1 cellular context compared by ENCODE assay signal in genomic region chr15:40506964-40507571, GRCh38.
TF ChIP-seq lines count a peak whose summit lies in the region.

No MANE protein-coding gene starts in this region.

TF ChIP-seq in K562, 482 proteins besides CTCF, POLR2A, EP300 and RAD21 (continued from another document and continues in another):
- TF ChIP-seq, protein P1, sequence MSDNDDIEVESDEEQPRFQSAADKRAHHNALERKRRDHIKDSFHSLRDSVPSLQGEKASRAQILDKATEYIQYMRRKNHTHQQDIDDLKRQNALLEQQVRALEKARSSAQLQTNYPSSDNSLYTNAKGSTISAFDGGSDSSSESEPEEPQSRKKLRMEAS (CRISPR knock-in tag; IDR thresholded peaks at IDR 0.05): peak; percentile 62
- TF ChIP-seq CEBPG (CRISPR knock-in tag; IDR thresholded peaks at IDR 0.05): no peak
- no peak for TF ChIP-seq CEBPG (tag; conservative IDR thresholded peaks at IDR 0.05 in 1 of 2, IDR thresholded peaks at IDR 0.05 in 1 of 2)
- TF ChIP-seq NEUROD1 (IDR thresholded peaks at IDR 0.05; ENCODE audit: borderline replicate concordance, low read depth, low read length, partially characterized antibody): peak; percentile 32
- 0 out of 2 replicates have a peak, but pooled peaks have one; percentile 42 for TF ChIP-seq RNF2 (IDR thresholded peaks at IDR 0.05)
- TF ChIP-seq, protein P2, sequence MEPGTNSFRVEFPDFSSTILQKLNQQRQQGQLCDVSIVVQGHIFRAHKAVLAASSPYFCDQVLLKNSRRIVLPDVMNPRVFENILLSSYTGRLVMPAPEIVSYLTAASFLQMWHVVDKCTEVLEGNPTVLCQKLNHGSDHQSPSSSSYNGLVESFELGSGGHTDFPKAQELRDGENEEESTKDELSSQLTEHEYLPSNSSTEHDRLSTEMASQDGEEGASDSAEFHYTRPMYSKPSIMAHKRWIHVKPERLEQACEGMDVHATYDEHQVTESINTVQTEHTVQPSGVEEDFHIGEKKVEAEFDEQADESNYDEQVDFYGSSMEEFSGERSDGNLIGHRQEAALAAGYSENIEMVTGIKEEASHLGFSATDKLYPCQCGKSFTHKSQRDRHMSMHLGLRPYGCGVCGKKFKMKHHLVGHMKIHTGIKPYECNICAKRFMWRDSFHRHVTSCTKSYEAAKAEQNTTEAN (CRISPR knock-in tag; IDR thresholded peaks at IDR 0.05): no peak
- 0 out of 2 replicates have a peak, but pooled peaks have one; percentile 23 for TF ChIP-seq ZNF589 (CRISPR knock-in tag; IDR thresholded peaks at IDR 0.05; ENCODE audit: low read depth)
- TF ChIP-seq RBFOX2 (IDR thresholded peaks at IDR 0.05; ENCODE audit: low read depth, low read length): peak; percentile 83
- TF ChIP-seq TGIF2 (CRISPR knock-in tag; IDR thresholded peaks at IDR 0.05): no peak
- peak in 1 of 2 experiments; percentile 36; a peak in 1 of 4 replicates for TF ChIP-seq MNT (conservative IDR thresholded peaks at IDR 0.05)
- no peak for TF ChIP-seq ZNF584 (CRISPR knock-in tag; IDR thresholded peaks at IDR 0.05; ENCODE audit: low read depth)
- TF ChIP-seq PCBP1 (IDR thresholded peaks at IDR 0.05; ENCODE audit: low read depth, low read length, poor library complexity, severe bottlenecking): no peak
- TF ChIP-seq SMARCE1 (IDR thresholded peaks at IDR 0.05): peak; percentile 54
- TF ChIP-seq TEAD2 (tag; IDR thresholded peaks at IDR 0.05): no peak
- TF ChIP-seq E2F1 (CRISPR knock-in tag; IDR thresholded peaks at IDR 0.05): 0 out of 2 replicates have a peak, but pooled peaks have one; percentile 81
- peak; percentile 65 for TF ChIP-seq SP1 (CRISPR knock-in tag; IDR thresholded peaks at IDR 0.05)
- no peak for TF ChIP-seq NR4A1 (CRISPR knock-in tag; IDR thresholded peaks at IDR 0.05)
- 0 out of 2 replicates have a peak, but pooled peaks have one; percentile 43 for TF ChIP-seq NR4A1 (tag; IDR thresholded peaks at IDR 0.05)
- no peak for TF ChIP-seq ZBTB40 (IDR thresholded peaks at IDR 0.05)
- TF ChIP-seq ZBTB40 (CRISPR knock-in tag; IDR thresholded peaks at IDR 0.05): no peak
- TF ChIP-seq ZNF766 (CRISPR knock-in tag; conservative IDR thresholded peaks at IDR 0.05): 0 out of 2 replicates have a peak, but pooled peaks have one; percentile 33
- TF ChIP-seq AFF1 (IDR thresholded peaks at IDR 0.05; ENCODE audit: low read depth in 1 of 2, partially characterized antibody in 2 of 2): peak in 1 of 2 experiments; percentile 16
- peak; percentile 91 for TF ChIP-seq L3MBTL2 (IDR thresholded peaks at IDR 0.05)
- no peak for TF ChIP-seq POLR2B (IDR thresholded peaks at IDR 0.05; ENCODE audit: low read depth, partially characterized antibody)
- TF ChIP-seq ZKSCAN1 (IDR thresholded peaks at IDR 0.05; ENCODE audit: low read depth, low read length): 0 out of 2 replicates have a peak, but pooled peaks have one; percentile 48
- peak; percentile 65 for TF ChIP-seq JUND (IDR thresholded peaks at IDR 0.05; ENCODE audit: borderline replicate concordance, low read depth, low read length)
- TF ChIP-seq JUND (tag; IDR thresholded peaks at IDR 0.05; ENCODE audit: borderline replicate concordance, low read depth, low read length): peak; percentile 15; the same call in 1 of the 3 replicates
- TF ChIP-seq MTF1 (CRISPR knock-in tag; IDR thresholded peaks at IDR 0.05; ENCODE audit: borderline replicate concordance): no peak
- TF ChIP-seq, protein P3, sequence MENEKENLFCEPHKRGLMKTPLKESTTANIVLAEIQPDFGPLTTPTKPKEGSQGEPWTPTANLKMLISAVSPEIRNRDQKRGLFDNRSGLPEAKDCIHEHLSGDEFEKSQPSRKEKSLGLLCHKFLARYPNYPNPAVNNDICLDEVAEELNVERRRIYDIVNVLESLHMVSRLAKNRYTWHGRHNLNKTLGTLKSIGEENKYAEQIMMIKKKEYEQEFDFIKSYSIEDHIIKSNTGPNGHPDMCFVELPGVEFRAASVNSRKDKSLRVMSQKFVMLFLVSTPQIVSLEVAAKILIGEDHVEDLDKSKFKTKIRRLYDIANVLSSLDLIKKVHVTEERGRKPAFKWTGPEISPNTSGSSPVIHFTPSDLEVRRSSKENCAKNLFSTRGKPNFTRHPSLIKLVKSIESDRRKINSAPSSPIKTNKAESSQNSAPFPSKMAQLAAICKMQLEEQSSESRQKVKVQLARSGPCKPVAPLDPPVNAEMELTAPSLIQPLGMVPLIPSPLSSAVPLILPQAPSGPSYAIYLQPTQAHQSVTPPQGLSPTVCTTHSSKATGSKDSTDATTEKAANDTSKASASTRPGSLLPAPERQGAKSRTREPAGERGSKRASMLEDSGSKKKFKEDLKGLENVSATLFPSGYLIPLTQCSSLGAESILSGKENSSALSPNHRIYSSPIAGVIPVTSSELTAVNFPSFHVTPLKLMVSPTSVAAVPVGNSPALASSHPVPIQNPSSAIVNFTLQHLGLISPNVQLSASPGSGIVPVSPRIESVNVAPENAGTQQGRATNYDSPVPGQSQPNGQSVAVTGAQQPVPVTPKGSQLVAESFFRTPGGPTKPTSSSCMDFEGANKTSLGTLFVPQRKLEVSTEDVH (IDR thresholded peaks at IDR 0.05; ENCODE audit: low read depth, partially characterized antibody): peak; percentile 88
- TF ChIP-seq TBL1XR1 (IDR thresholded peaks at IDR 0.05; ENCODE audit: low read length in 2 of 2): peak; percentile 23 to 56; a peak in 1 of 4 replicates
- no peak for TF ChIP-seq ATF1 (CRISPR knock-in tag; IDR thresholded peaks at IDR 0.05)
- 0 out of 2 replicates have a peak, but pooled peaks have one; percentile 42 for TF ChIP-seq ATF1 (tag; IDR thresholded peaks at IDR 0.05)
- peak; percentile 81; the same call in 1 of the 2 replicates for TF ChIP-seq MTA3 (IDR thresholded peaks at IDR 0.05; ENCODE audit: borderline replicate concordance)
- no peak for TF ChIP-seq ELF2 (CRISPR knock-in tag; IDR thresholded peaks at IDR 0.05)
